In genomic region chr13:44334751-44335150, GRCh38 we compare ENCODE assay signal across 29 cellular contexts.
"Had no signal": no experiment of that assay in that cellular context is flagged by ENCODE, and none has a peak within 500 bp of the region (broad histone marks: within the 10 kb centered on the region; RNA-seq: fewer than 3 reads in every experiment).

No MANE protein-coding gene starts in this region.

- H3K36me3 ChIP-seq: adrenal gland, ascending aorta, cardiac muscle cell, colonic mucosa, sigmoid colon, suprapubic skin, tibial artery, upper lobe of right lung had no signal

- DNase-seq: activated CD4-positive, alpha-beta T cell treated with anti-CD3 and anti-CD28 coated beads for 36 hours; activated CD4-positive, alpha-beta T cell treated with anti-CD3 and anti-CD28 coated beads, Interleukin-2, amount 50 U/mL, for 4 hours; activated CD4-positive, CD25-positive, alpha-beta regulatory T cell; activated naive CD4-positive, alpha-beta T cell treated with anti-CD3 and anti-CD28 coated beads for 36 hours; activated naive CD8-positive, alpha-beta T cell treated with anti-CD3 and anti-CD28 coated beads for 36 hours; activated T-cell treated with anti-CD3 and anti-CD28 coated beads for 4 hours; activated T-cell treated with anti-CD3 and anti-CD28 coated beads, Interleukin-2, amount 50 U/mL, for 72 hours; adrenal gland; cerebellar nuclear complex; colonic mucosa; effector CD8-positive, alpha-beta T cell; islet precursor cell; left cardiac atrium; left ventricle myocardium superior; naive B cell; nephron progenitor cell; psoas muscle; sigmoid colon; stimulated activated naive CD4-positive, alpha-beta T cell; T-helper 9 cell; tibial artery; upper lobe of right lung had no signal

- H3K27ac ChIP-seq: adrenal gland, ascending aorta, cardiac muscle cell, colonic mucosa, epithelial cell of prostate, parathyroid adenoma, psoas muscle, sigmoid colon, suprapubic skin, tibial artery, upper lobe of right lung had no signal

- H3K4me1 ChIP-seq: adrenal gland, colonic mucosa, parathyroid adenoma had no signal

- FAIRE-seq: endometrium, frontal cortex had no signal

- H3K4me3 ChIP-seq: adrenal gland, ascending aorta, cardiac muscle cell, colonic mucosa, psoas muscle, sigmoid colon, suprapubic skin, tibial artery, upper lobe of right lung had no signal

- ATAC-seq: activated CD4-positive, alpha-beta T cell treated with anti-CD3 and anti-CD28 coated beads for 36 hours; activated T-cell treated with anti-CD3 and anti-CD28 coated beads, Interleukin-2, amount 50 U/mL, for 72 hours; left cardiac atrium; left ventricle myocardium superior; psoas muscle; upper lobe of right lung had no signal

- H3K9me3 ChIP-seq: adrenal gland, ascending aorta, colonic mucosa, psoas muscle, sigmoid colon, suprapubic skin, tibial artery, upper lobe of right lung had no signal

- H3K27me3 ChIP-seq: adrenal gland, ascending aorta, cardiac muscle cell, colonic mucosa, sigmoid colon, suprapubic skin, tibial artery, upper lobe of right lung had no signal
